Comparison of ENCODE assay signal across 8 cellular contexts in genomic region chr16:67260426-67261063, GRCh38. TPM values are rescaled to one million over a fixed set of nuclear protein-coding genes. Genes with fewer than 3 reads are reported as not detected.
DNase-seq lines count a peak whose midpoint lies in the region; ATAC-seq lines count a peak whose summit lies in the region.

No MANE protein-coding gene starts in this region.

- H3K27ac Mint-ChIP-seq in activated T-cell treated with anti-CD3 and anti-CD28 coated beads, Interleukin-2, amount 50 U/mL, for 72 hours = no peak overlapping the region

- peaks cover 21% of the 10 kb centered on the region for H3K27me3 Mint-ChIP-seq in activated T-cell treated with anti-CD3 and anti-CD28 coated beads, Interleukin-2, amount 50 U/mL, for 72 hours (ENCODE audit: low read depth)
- peaks cover 24% of the 10 kb centered on the region for H3K27me3 Mint-ChIP-seq in activated T-cell treated with anti-CD3 and anti-CD28 coated beads, Interleukin-2, amount 50 U/mL, for 4 hours (ENCODE audit: low read depth)

- intact Hi-C loops in posterior vena cava (cut with DNase I) = no loop called here

- peaks cover 0 to 2% of the 10 kb centered on the region in 2 donors for H3K36me3 Mint-ChIP-seq in activated T-cell treated with anti-CD3 and anti-CD28 coated beads, Interleukin-2, amount 50 U/mL, for 72 hours (ENCODE audit: insufficient read depth in 2 of 2)
- H3K36me3 Mint-ChIP-seq in activated T-cell treated with anti-CD3 and anti-CD28 coated beads, Interleukin-2, amount 50 U/mL, for 4 hours (ENCODE audit: insufficient read depth) = no peaks in the 10 kb centered on the region

- DNase-seq in activated T-cell treated with anti-CD3 and anti-CD28 coated beads, Interleukin-2, amount 50 U/mL, for 72 hours = peak; percentile 40 to 45
- no peak for DNase-seq in activated T-cell treated with anti-CD3 and anti-CD28 coated beads, Interleukin-2, amount 50 U/mL, for 4 hours
- peak; percentile 60 for DNase-seq in LHCN-M2 (ENCODE audit: low read depth)
- DNase-seq in SKM-1 treated with dmso at 0.1 percent for 144 hours (lab: John Stamatoyannopoulos, UW; ENCODE audit: unreplicated experiment) = peak; percentile 36
- DNase-seq in fibroblast of gingiva (ENCODE audit: low read depth) = peak; percentile 50
- peak; percentile 43 for DNase-seq in posterior vena cava (ENCODE audit: low spot score)

- H3K4me3 Mint-ChIP-seq in activated T-cell treated with anti-CD3 and anti-CD28 coated beads, Interleukin-2, amount 50 U/mL, for 72 hours = no peak overlapping the region
- H3K4me3 Mint-ChIP-seq in activated T-cell treated with anti-CD3 and anti-CD28 coated beads, Interleukin-2, amount 50 U/mL, for 4 hours = no peak overlapping the region

- no peaks in the 10 kb centered on the region for H3K4me1 Mint-ChIP-seq in activated T-cell treated with anti-CD3 and anti-CD28 coated beads, Interleukin-2, amount 50 U/mL, for 72 hours (ENCODE audit: low read depth)
- no peaks in the 10 kb centered on the region for H3K4me1 Mint-ChIP-seq in activated T-cell treated with anti-CD3 and anti-CD28 coated beads, Interleukin-2, amount 50 U/mL, for 4 hours (ENCODE audit: low read depth)

- H3K9me3 Mint-ChIP-seq in activated T-cell treated with anti-CD3 and anti-CD28 coated beads, Interleukin-2, amount 50 U/mL, for 72 hours = no peaks in the 10 kb centered on the region
- H3K9me3 Mint-ChIP-seq in activated T-cell treated with anti-CD3 and anti-CD28 coated beads, Interleukin-2, amount 50 U/mL, for 4 hours = no peaks in the 10 kb centered on the region

- peak; percentile 75 to 78 for ATAC-seq in activated T-cell treated with anti-CD3 and anti-CD28 coated beads, Interleukin-2, amount 50 U/mL, for 72 hours (replicated peaks in 1 of 2)
- ATAC-seq in activated T-cell treated with anti-CD3 and anti-CD28 coated beads, Interleukin-2, amount 50 U/mL, for 4 hours = no peak
- no peak for ATAC-seq in GM21529 (IDR thresholded peaks at IDR 0.05; ENCODE audit: unreplicated experiment)
- no peak for ATAC-seq in GM18861 (IDR thresholded peaks at IDR 0.05; ENCODE audit: unreplicated experiment)

RNA-seq across cellular contexts. Expression of gene SLC9A5, which starts 11.8 kb away (rescaled TPM):
- 1 to 10 TPM; 7.6 to 7.9 TPM for total RNA-seq in activated T-cell treated with anti-CD3 and anti-CD28 coated beads, Interleukin-2, amount 50 U/mL, for 72 hours
- 1 to 10 TPM; 3.2 to 4.0 (median 3.6) TPM for total RNA-seq in activated T-cell treated with anti-CD3 and anti-CD28 coated beads, Interleukin-2, amount 50 U/mL, for 4 hours
- total RNA-seq in LHCN-M2 (2014; rRNA removed) = 0.98 and 1.3 TPM in 2 replicates
- polyA plus RNA-seq in LHCN-M2 (2012) = 1.3 TPM
- 1 to 10 TPM in 1 of 2 donors, under 1 TPM in 1; 0.57 to 1.1 TPM for total RNA-seq in posterior vena cava

RNA-seq across cellular contexts. Expression of gene FHOD1, which starts 13.3 kb away (rescaled TPM):
- 100 to 1,000 TPM; 106 to 114 TPM for total RNA-seq in activated T-cell treated with anti-CD3 and anti-CD28 coated beads, Interleukin-2, amount 50 U/mL, for 72 hours
- total RNA-seq in activated T-cell treated with anti-CD3 and anti-CD28 coated beads, Interleukin-2, amount 50 U/mL, for 4 hours = 10 to 100 TPM; 64.0 to 86.6 (median 70.3) TPM
- total RNA-seq in LHCN-M2 (2014; rRNA removed) (27.0 and 29.7 TPM in 2 replicates), posterior vena cava (10 to 100 TPM; 23.8 to 32.9 TPM)
- polyA plus RNA-seq in LHCN-M2 (2012) = 29.4 TPM

RNA-seq across cellular contexts. Expression of gene PLEKHG4, which starts 18.8 kb away (rescaled TPM):
- total RNA-seq in activated T-cell treated with anti-CD3 and anti-CD28 coated beads, Interleukin-2, amount 50 U/mL, for 72 hours = 10 to 100 TPM; 30.4 to 46.9 TPM
- 10 to 100 TPM; 30.0 to 41.6 (median 37.0) TPM for total RNA-seq in activated T-cell treated with anti-CD3 and anti-CD28 coated beads, Interleukin-2, amount 50 U/mL, for 4 hours
- total RNA-seq in LHCN-M2 (2014; rRNA removed) = 0.32 and 0.57 TPM in 2 replicates
- 0.33 TPM for polyA plus RNA-seq in LHCN-M2 (2012)
- 1 to 10 TPM; 3.2 to 5.4 TPM for total RNA-seq in posterior vena cava

RNA-seq across cellular contexts. Expression of gene TMEM208, which starts 33.6 kb away (rescaled TPM):
- total RNA-seq in activated T-cell treated with anti-CD3 and anti-CD28 coated beads, Interleukin-2, amount 50 U/mL, for 72 hours = 10 to 100 TPM; 29.8 to 31.0 TPM
- 100 to 1,000 TPM; 109 to 130 (median 124) TPM for total RNA-seq in activated T-cell treated with anti-CD3 and anti-CD28 coated beads, Interleukin-2, amount 50 U/mL, for 4 hours
- total RNA-seq in LHCN-M2 (2014; rRNA removed) (32.0 and 43.3 TPM in 2 replicates), posterior vena cava (10 to 100 TPM; 25.1 to 33.1 TPM)
- 83.7 TPM for polyA plus RNA-seq in LHCN-M2 (2012)

Comparison
In these comparisons a context has a peak if more than half of its experiments do, and no peak if none do; other contexts are left out.
1. ATAC-seq: peak in activated T-cell treated with anti-CD3 and anti-CD28 coated beads, Interleukin-2, amount 50 U/mL, for 72 hours (2 of 2); none in activated T-cell treated with anti-CD3 and anti-CD28 coated beads, Interleukin-2, amount 50 U/mL, for 4 hours (0 of 2), GM21529 (single experiment) and GM18861 (single experiment).
2. RNA of gene PLEKHG4, which starts 18.8 kb away (total RNA-seq): 30.4 to 46.9 TPM in activated T-cell treated with anti-CD3 and anti-CD28 coated beads, Interleukin-2, amount 50 U/mL, for 72 hours and 30.0 to 41.6 TPM in activated T-cell treated with anti-CD3 and anti-CD28 coated beads, Interleukin-2, amount 50 U/mL, for 4 hours; 3.2 to 5.4 TPM in posterior vena cava and 0.32 to 0.57 TPM in LHCN-M2; every median in the first group is over 4 times any median in the second.